Comparison of ENCODE assay signal across 18 cellular contexts in genomic region chr11:134468796-134469195, GRCh38. TPM values are rescaled to one million over a fixed set of nuclear protein-coding genes. Genes with fewer than 3 reads are reported as not detected.
"Had no signal": no experiment of that assay in that cellular context is flagged by ENCODE, and none has a peak within 500 bp of the region (broad histone marks: within the 10 kb centered on the region; RNA-seq: fewer than 3 reads in every experiment).

No MANE protein-coding gene starts in this region.

- DNase-seq: activated CD4-positive, alpha-beta T cell treated with anti-CD3 and anti-CD28 coated beads, Interleukin-2, amount 10 ng/mL, durations not matched to agents 24 days and 14 days; activated CD4-positive, CD25-positive, alpha-beta regulatory T cell; activated CD8-positive, alpha-beta memory T cell treated with anti-CD3 and anti-CD28 coated beads, Interleukin-2, amount 50 U/mL, for 48 hours; activated gamma-delta T cell; activated T-cell treated with anti-CD3 and anti-CD28 coated beads, Interleukin-2, amount 50 U/mL, for 72 hours; amniotic stem cell; effector CD4-positive, alpha-beta T cell; left cardiac atrium; midbrain; naive B cell; pancreas; stimulated activated naive CD4-positive, alpha-beta T cell treated with Interleukin-2 at 50 U/mL for 16 hours; SW 1271; upper lobe of left lung had no signal

- H3K36me3 ChIP-seq: neural progenitor cell, pancreas, upper lobe of left lung had no signal

- ATAC-seq: activated T-cell treated with anti-CD3 and anti-CD28 coated beads, Interleukin-2, amount 50 U/mL, for 72 hours; left cardiac atrium had no signal

- H3K9me3 ChIP-seq: pancreas, upper lobe of left lung had no signal

- H3K36me3 Mint-ChIP-seq: activated naive CD8-positive, alpha-beta T cell; naive B cell; neural progenitor cell had no signal

- H3K4me1 Mint-ChIP-seq: activated CD4-positive, alpha-beta T cell treated with anti-CD3 and anti-CD28 coated beads, Interleukin-2, amount 10 ng/mL, durations not matched to agents 24 days and 14 days; naive B cell had no signal

- H3K9me3 Mint-ChIP-seq: activated CD4-positive, alpha-beta T cell treated with anti-CD3 and anti-CD28 coated beads, Interleukin-2, amount 10 ng/mL, durations not matched to agents 24 days and 14 days; activated T-cell treated with anti-CD3 and anti-CD28 coated beads, Interleukin-2, amount 50 U/mL, for 72 hours; neural progenitor cell had no signal

- H3K4me3 Mint-ChIP-seq: activated CD4-positive, alpha-beta T cell treated with anti-CD3 and anti-CD28 coated beads, Interleukin-2, amount 10 ng/mL, durations not matched to agents 24 days and 14 days; activated naive CD8-positive, alpha-beta T cell; activated T-cell treated with anti-CD3 and anti-CD28 coated beads, Interleukin-2, amount 50 U/mL, for 72 hours; naive B cell had no signal

- H3K27me3 ChIP-seq: upper lobe of left lung had no signal

- H3K27ac Mint-ChIP-seq: activated CD4-positive, alpha-beta T cell treated with anti-CD3 and anti-CD28 coated beads, Interleukin-2, amount 10 ng/mL, durations not matched to agents 24 days and 14 days; activated naive CD8-positive, alpha-beta T cell; activated T-cell treated with anti-CD3 and anti-CD28 coated beads, Interleukin-2, amount 50 U/mL, for 72 hours; naive B cell; neural progenitor cell had no signal

- H3K4me1 ChIP-seq: pancreas had no signal

- H3K4me3 ChIP-seq: neural progenitor cell, pancreas, upper lobe of left lung had no signal

- H3K27ac ChIP-seq: neural progenitor cell, pancreas, upper lobe of left lung had no signal

RNA-seq across cellular contexts. Expression of gene B3GAT1, which starts 56.8 kb away (rescaled TPM):
- total RNA-seq: endothelial cell of umbilical vein, lung microvascular endothelial cell had no signal
